11 cellular contexts compared by ENCODE assay signal in genomic region chr2:74390601-74391000, GRCh38. TPM values are rescaled to one million over a fixed set of nuclear protein-coding genes. Genes with fewer than 3 reads are reported as not detected.
A peak's percentile ranks its signal among the peaks of the same experiment; 100 is the strongest.
DNase-seq lines count a peak whose midpoint lies in the region; ATAC-seq, FAIRE-seq and TF ChIP-seq lines count a peak whose summit lies in the region.
"Had no signal": no experiment of that assay in that cellular context is flagged by ENCODE, and none has a peak within 500 bp of the region (broad histone marks: within the 10 kb centered on the region; RNA-seq: fewer than 3 reads in every experiment).

No MANE protein-coding gene starts in this region.

- H3K9ac ChIP-seq in astrocyte (ENCODE audit: low read length): peak overlapping the region; percentile 98

- H3K4me3 Mint-ChIP-seq in activated naive CD4-positive, alpha-beta T cell treated with anti-CD3 and anti-CD28 coated beads, Interleukin-2, amount 50 U/mL, for 24 hours: no peak overlapping the region
- no peak overlapping the region for H3K4me3 Mint-ChIP-seq in astrocyte (ENCODE audit: unreplicated experiment)

- TF ChIP-seq POLR2A in right lobe of liver (IDR thresholded peaks at IDR 0.05) (no peak), upper lobe of left lung (IDR thresholded peaks at IDR 0.05) (no peak)

- H3K9me3 Mint-ChIP-seq in activated naive CD4-positive, alpha-beta T cell treated with anti-CD3 and anti-CD28 coated beads, Interleukin-2, amount 50 U/mL, for 24 hours: no peaks in the 10 kb centered on the region
- H3K9me3 Mint-ChIP-seq in astrocyte (ENCODE audit: unreplicated experiment): no peaks in the 10 kb centered on the region
- H3K9me3 Mint-ChIP-seq: stimulated activated memory B cell treated with anti-CD40 and anti-IgM and Interleukin-4, amounts not matched to agents 10 μg/mL and 1 μg/mL and 100 μg/mL, for 72 hours had no signal

- H3K36me3 Mint-ChIP-seq in activated naive CD4-positive, alpha-beta T cell treated with anti-CD3 and anti-CD28 coated beads, Interleukin-2, amount 50 U/mL, for 24 hours: no peaks in the 10 kb centered on the region
- H3K36me3 Mint-ChIP-seq in astrocyte (ENCODE audit: low read depth, unreplicated experiment): no peaks in the 10 kb centered on the region
- H3K36me3 Mint-ChIP-seq: stimulated activated memory B cell treated with anti-CD40 and anti-IgM and Interleukin-4, amounts not matched to agents 10 μg/mL and 1 μg/mL and 100 μg/mL, for 72 hours had no signal

- no peak overlapping the region for H3K27ac ChIP-seq in astrocyte (ENCODE audit: low read depth, low read length)
- H3K27ac ChIP-seq in right lobe of liver: no peak overlapping the region
- H3K27ac ChIP-seq in upper lobe of left lung: no peak overlapping the region

- peaks cover 3% of the 10 kb centered on the region for H3K27me3 Mint-ChIP-seq in activated naive CD4-positive, alpha-beta T cell treated with anti-CD3 and anti-CD28 coated beads, Interleukin-2, amount 50 U/mL, for 24 hours
- no peaks in the 10 kb centered on the region for H3K27me3 Mint-ChIP-seq in astrocyte (ENCODE audit: low read depth, unreplicated experiment)
- H3K27me3 Mint-ChIP-seq: stimulated activated memory B cell treated with anti-CD40 and anti-IgM and Interleukin-4, amounts not matched to agents 10 μg/mL and 1 μg/mL and 100 μg/mL, for 72 hours had no signal

- H3K9me3 ChIP-seq in astrocyte (ENCODE audit: insufficient read depth, low read depth, low read length) (no peaks in the 10 kb centered on the region), right lobe of liver (no peaks in the 10 kb centered on the region), upper lobe of left lung (no peaks in the 10 kb centered on the region)

- peak overlapping the region; percentile 56 for H3K27ac Mint-ChIP-seq in activated naive CD4-positive, alpha-beta T cell treated with anti-CD3 and anti-CD28 coated beads, Interleukin-2, amount 50 U/mL, for 24 hours
- H3K27ac Mint-ChIP-seq in astrocyte (ENCODE audit: unreplicated experiment): no peak overlapping the region

- no peak for FAIRE-seq in astrocyte (lab: Jason Lieb, UNC)

- 73% methylated on average over 5 of the region's 5 CpGs for WGBS in right lobe of liver (ENCODE audit: insufficient coverage, low coverage, low lambda C conversion rate, missing lambda C conversion rate)
- WGBS in upper lobe of left lung, 2 donors: 65 to 73% methylated on average over 5 of the region's 5 CpGs

- no peak overlapping the region for H2AFZ ChIP-seq in astrocyte (ENCODE audit: low read depth, low read length)

- H3K4me2 ChIP-seq in astrocyte (ENCODE audit: low read length): peak overlapping the region; percentile 92

- peaks cover 63% of the 10 kb centered on the region for H3K79me2 ChIP-seq in astrocyte (ENCODE audit: insufficient read depth, low read length)

- H3K4me3 ChIP-seq in astrocyte (ENCODE audit: insufficient read depth, low read depth, low read length) (peak overlapping the region; percentile 92), right lobe of liver (peak overlapping the region; percentile 84 to 96 (median 92)), upper lobe of left lung (peak overlapping the region in 3 of 4 donors; percentile 64 to 88 (median 85)), H7 (ENCODE audit: insufficient read depth, low read depth, low read length) (no peak overlapping the region)

- peaks cover 16% of the 10 kb centered on the region for H3K4me1 ChIP-seq in astrocyte (ENCODE audit: insufficient read depth, low read length)
- H3K4me1 ChIP-seq in right lobe of liver: peaks cover 0 to 22% (median 10%) of the 10 kb centered on the region in 4 donors
- H3K4me1 ChIP-seq in upper lobe of left lung: peaks cover 17 to 51% (median 26%) of the 10 kb centered on the region in 4 donors

- H3K4me1 Mint-ChIP-seq in activated naive CD4-positive, alpha-beta T cell treated with anti-CD3 and anti-CD28 coated beads, Interleukin-2, amount 50 U/mL, for 24 hours: peaks cover 6% of the 10 kb centered on the region
- peaks cover 4% of the 10 kb centered on the region for H3K4me1 Mint-ChIP-seq in astrocyte (ENCODE audit: low read depth, unreplicated experiment)
- H3K4me1 Mint-ChIP-seq: stimulated activated memory B cell treated with anti-CD40 and anti-IgM and Interleukin-4, amounts not matched to agents 10 μg/mL and 1 μg/mL and 100 μg/mL, for 72 hours had no signal

- no peak for TF ChIP-seq EP300 in upper lobe of left lung (IDR thresholded peaks at IDR 0.05)

- no peak for TF ChIP-seq CTCF in astrocyte (IDR thresholded peaks at IDR 0.05; ENCODE audit: insufficient read depth, low read depth, low read length)
- TF ChIP-seq CTCF in right lobe of liver (IDR thresholded peaks at IDR 0.05): no peak
- no peak for TF ChIP-seq CTCF in upper lobe of left lung (IDR thresholded peaks at IDR 0.05)

- ATAC-seq in right lobe of liver (no peak), upper lobe of left lung (ENCODE audit: low FRiP score in 2 of 2) (no peak), HG02840 (IDR thresholded peaks at IDR 0.05; ENCODE audit: low FRiP score, unreplicated experiment) (no peak)

- no peaks in the 10 kb centered on the region for H3K27me3 ChIP-seq in astrocyte (ENCODE audit: insufficient read depth, low read length)
- H3K27me3 ChIP-seq in right lobe of liver: no peaks in the 10 kb centered on the region
- no peaks in the 10 kb centered on the region for H3K27me3 ChIP-seq in upper lobe of left lung
- H3K27me3 ChIP-seq in H7 (ENCODE audit: control insufficient read depth, insufficient read depth, low read length): no peaks in the 10 kb centered on the region

- H3K36me3 ChIP-seq in astrocyte (ENCODE audit: insufficient read depth, low read length): no peaks in the 10 kb centered on the region
- H3K36me3 ChIP-seq in right lobe of liver: no peaks in the 10 kb centered on the region
- peaks cover 0 to 1% (median 0%) of the 10 kb centered on the region in 4 donors for H3K36me3 ChIP-seq in upper lobe of left lung
- no peaks in the 10 kb centered on the region; the same call in 1 of the 2 replicates for H3K36me3 ChIP-seq in H7 (replicated peaks; ENCODE audit: control insufficient read depth, insufficient read depth, low read length)

- intact Hi-C loops in right lobe of liver (cut with DNase I): no loop called here

- H4K20me1 ChIP-seq in astrocyte (ENCODE audit: insufficient read depth, low read length): peaks cover 49% of the 10 kb centered on the region

- no peak for DNase-seq in activated naive CD4-positive, alpha-beta T cell treated with Interleukin-2 at 50 U/mL for 16 hours
- DNase-seq in astrocyte (ENCODE audit: low read depth) (no peak), right lobe of liver (no peak), upper lobe of left lung (no peak), H7 (no peak), iPS-NIHi11 (ENCODE audit: low spot score) (no peak)
- DNase-seq: DMS153, NCI-H187 treated with DMSO at 0.1 percent for 48 hours had no signal

RNA-seq across cellular contexts. Expression of gene DCTN1, which starts 10.5 kb away (rescaled TPM):
- 206 and 215 TPM in 2 replicates for total RNA-seq in astrocyte
- total RNA-seq in right lobe of liver: 10 to 100 TPM; 33.7 to 47.9 (median 37.3) TPM
- 100 to 1,000 TPM; 106 to 260 (median 147) TPM for total RNA-seq in upper lobe of left lung
- total RNA-seq in H7 (2014; rRNA removed; shearing (Covaris generic)): 100 and 105 TPM in 2 replicates

RNA-seq across cellular contexts. Expression of gene C2orf81, which starts 30.8 kb away (rescaled TPM):
- total RNA-seq in astrocyte: 2.1 and 2.5 TPM in 2 replicates
- total RNA-seq in right lobe of liver: under 1 TPM in 5 of 6 experiments, not detected in 1; 0.18 to 0.56 (median 0.31) TPM
- total RNA-seq in upper lobe of left lung: 10 to 100 TPM in 2 of 6 donors, 1 to 10 TPM in 4; 2.6 to 12.3 (median 5.7) TPM
- 0.83 and 1.6 TPM in 2 replicates for total RNA-seq in H7 (2014; rRNA removed; shearing (Covaris generic))

RNA-seq across cellular contexts. Expression of gene WDR54, which starts 30.9 kb away (rescaled TPM):
- 14.8 and 17.5 TPM in 2 replicates for total RNA-seq in astrocyte
- 1 to 10 TPM; 1.6 to 5.3 (median 2.2) TPM for total RNA-seq in right lobe of liver
- total RNA-seq in upper lobe of left lung: 10 to 100 TPM in 4 of 6 donors, 1 to 10 TPM in 2; 8.4 to 28.2 (median 13.3) TPM
- total RNA-seq in H7 (2014; rRNA removed; shearing (Covaris generic)): 38.0 and 55.5 TPM in 2 replicates

RNA-seq across cellular contexts. Expression of gene SLC4A5, which starts 47.4 kb away (rescaled TPM):
- total RNA-seq in astrocyte (0.36 and 0.41 TPM in 2 replicates), right lobe of liver (1 to 10 TPM in 2 of 6 experiments, under 1 TPM in 4; 0.12 to 1.2 (median 0.68) TPM), upper lobe of left lung (10 to 100 TPM in 3 of 6 donors, 1 to 10 TPM in 3; 3.2 to 47.1 (median 11.0) TPM)
- 0.90 and 1.1 TPM in 2 replicates for total RNA-seq in H7 (2014; rRNA removed; shearing (Covaris generic))

RNA-seq across cellular contexts. Expression of gene RTKN, which starts 51.1 kb away (rescaled TPM):
- 41.6 and 44.4 TPM in 2 replicates for total RNA-seq in astrocyte
- 100 to 1,000 TPM in 2 of 6 experiments, 10 to 100 TPM in 4; 61.5 to 103 (median 83.0) TPM for total RNA-seq in right lobe of liver
- 10 to 100 TPM; 26.7 to 95.3 (median 34.0) TPM for total RNA-seq in upper lobe of left lung
- total RNA-seq in H7 (2014; rRNA removed; shearing (Covaris generic)): 93.4 and 107 TPM in 2 replicates
